7 cellular contexts compared by ENCODE assay signal in the genomic region with DNA sequence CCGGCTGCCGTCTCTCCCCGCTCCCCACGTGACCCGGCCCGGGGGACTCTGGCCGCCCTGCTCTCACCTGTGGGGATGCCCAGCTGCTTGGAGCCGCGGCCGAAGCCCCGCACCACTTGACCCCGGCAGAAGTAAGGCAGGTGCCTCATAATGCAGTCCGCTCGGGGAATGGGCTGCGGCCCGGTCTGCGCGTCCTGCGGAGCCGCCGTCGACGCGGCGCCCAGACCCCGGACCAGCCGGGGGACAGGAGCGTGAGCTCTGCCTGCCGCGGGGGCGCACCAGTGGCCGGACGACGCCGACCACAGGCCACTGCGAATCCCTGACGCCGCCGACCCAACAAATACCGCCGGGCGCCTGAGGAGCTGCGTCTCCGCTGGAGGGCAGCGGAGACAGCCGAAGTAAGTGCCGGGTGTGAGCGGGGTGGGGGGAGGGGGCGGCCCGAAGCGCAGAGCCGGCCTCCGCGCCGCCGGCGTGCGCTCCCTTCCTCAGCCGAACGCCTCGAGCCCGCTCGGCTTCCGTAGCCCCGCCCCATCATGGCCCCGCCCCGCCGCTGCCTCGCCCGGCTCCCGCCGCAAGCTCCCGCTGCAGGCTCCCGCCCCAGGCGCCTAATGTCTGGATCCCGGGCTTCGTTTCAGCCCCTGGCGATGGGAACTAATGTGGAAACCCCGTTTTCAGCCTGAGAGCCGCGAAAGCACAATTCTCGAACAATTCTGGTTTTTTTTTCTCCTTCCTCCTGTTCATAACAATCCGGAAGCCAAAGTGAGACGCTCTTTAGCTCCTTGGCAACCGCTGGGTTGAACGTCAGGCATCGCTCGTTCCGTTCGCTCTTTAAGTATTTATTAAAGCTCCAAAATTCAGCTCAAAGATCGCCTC. TPM values are rescaled to one million over a fixed set of nuclear protein-coding genes. Genes with fewer than 3 reads are reported as not detected.
DNase-seq lines count a peak whose midpoint lies in the region; ATAC-seq, FAIRE-seq and TF ChIP-seq lines count a peak whose summit lies in the region.

Gene RFK (minus strand): TSS at position 404 of the 873 bp plus-strand sequence. CDS start 255 bp downstream, at position 149.

- H3K36me3 Mint-ChIP-seq in T-helper 2 cell treated with Interferon-gamma antibody and Interleukin-4, amounts not matched to agents 5 μg/mL and 100 μg/mL, for 36 hours (ENCODE audit: low read depth) = peaks cover 23% of the 10 kb centered on the region
- no peaks in the 10 kb centered on the region for H3K36me3 Mint-ChIP-seq in astrocyte (ENCODE audit: low read depth, unreplicated experiment)

- H3K27ac ChIP-seq in astrocyte (ENCODE audit: low read depth, low read length) = peak within 1 kb of the TSS; percentile 82

- H3K27ac Mint-ChIP-seq in T-helper 2 cell treated with Interferon-gamma antibody and Interleukin-4, amounts not matched to agents 5 μg/mL and 100 μg/mL, for 36 hours = peak within 1 kb of the TSS; percentile 99
- H3K27ac Mint-ChIP-seq in astrocyte (ENCODE audit: unreplicated experiment) = peak within 1 kb of the TSS; percentile 79

- H3K4me3 ChIP-seq in astrocyte (ENCODE audit: insufficient read depth, low read depth, low read length) = peak within 1 kb of the TSS; percentile 79

- peak within 1 kb of the TSS; percentile 98 for H2AFZ ChIP-seq in astrocyte (ENCODE audit: low read depth, low read length)

- peak; percentile 19 for DNase-seq in NCI-H1436 treated with DMSO at 0.1 percent for 48 hours (lab: John Stamatoyannopoulos, UW)
- DNase-seq in T-helper 2 cell treated with Interferon-gamma antibody and Interleukin-4, amounts not matched to agents 5 μg/mL and 100 μg/mL, for 36 hours (ENCODE audit: low spot score) = peak; percentile 89
- peak; percentile 89 for DNase-seq in astrocyte (ENCODE audit: low read depth)
- DNase-seq in hepatic stellate cell (ENCODE audit: low spot score) = peak; percentile 86
- DNase-seq in retina = peak; percentile 96

- peaks cover 32% of the 10 kb centered on the region for H3K79me2 ChIP-seq in astrocyte (ENCODE audit: insufficient read depth, low read length)

- TF ChIP-seq POLR2A in GM15510 (IDR thresholded peaks at IDR 0.05; ENCODE audit: borderline replicate concordance, extremely low read depth, insufficient read length) = peak; percentile 59

- TF ChIP-seq CTCF in astrocyte (IDR thresholded peaks at IDR 0.05; ENCODE audit: insufficient read depth, low read depth, low read length) = no peak

- peaks cover 8% of the 10 kb centered on the region for H3K4me1 ChIP-seq in astrocyte (ENCODE audit: insufficient read depth, low read length)

- H3K36me3 ChIP-seq in astrocyte (ENCODE audit: insufficient read depth, low read length) = no peaks in the 10 kb centered on the region

- peak; percentile 70 for ATAC-seq in HG02852 (IDR thresholded peaks at IDR 0.05; ENCODE audit: unreplicated experiment)

- H3K9me3 ChIP-seq in astrocyte (ENCODE audit: insufficient read depth, low read depth, low read length) = no peaks in the 10 kb centered on the region

- no peaks in the 10 kb centered on the region for H3K27me3 Mint-ChIP-seq in T-helper 2 cell treated with Interferon-gamma antibody and Interleukin-4, amounts not matched to agents 5 μg/mL and 100 μg/mL, for 36 hours (ENCODE audit: low read depth)
- H3K27me3 Mint-ChIP-seq in astrocyte (ENCODE audit: low read depth, unreplicated experiment) = no peaks in the 10 kb centered on the region

- peaks cover 27% of the 10 kb centered on the region for H3K4me1 Mint-ChIP-seq in T-helper 2 cell treated with Interferon-gamma antibody and Interleukin-4, amounts not matched to agents 5 μg/mL and 100 μg/mL, for 36 hours (ENCODE audit: low read depth)
- H3K4me1 Mint-ChIP-seq in astrocyte (ENCODE audit: low read depth, unreplicated experiment) = peaks cover 3% of the 10 kb centered on the region

- H3K27me3 ChIP-seq in astrocyte (ENCODE audit: insufficient read depth, low read length) = no peaks in the 10 kb centered on the region

- peak within 1 kb of the TSS; percentile 97 for H3K4me2 ChIP-seq in astrocyte (ENCODE audit: low read length)

- H4K20me1 ChIP-seq in astrocyte (ENCODE audit: insufficient read depth, low read length) = no peaks in the 10 kb centered on the region

- peak within 1 kb of the TSS; percentile 99 for H3K4me3 Mint-ChIP-seq in T-helper 2 cell treated with Interferon-gamma antibody and Interleukin-4, amounts not matched to agents 5 μg/mL and 100 μg/mL, for 36 hours
- peak within 1 kb of the TSS; percentile 89 for H3K4me3 Mint-ChIP-seq in astrocyte (ENCODE audit: unreplicated experiment)

- H3K9ac ChIP-seq in astrocyte (ENCODE audit: low read length) = peak within 1 kb of the TSS; percentile 88

- FAIRE-seq in astrocyte (lab: Jason Lieb, UNC) = no peak

- H3K9me3 Mint-ChIP-seq in T-helper 2 cell treated with Interferon-gamma antibody and Interleukin-4, amounts not matched to agents 5 μg/mL and 100 μg/mL, for 36 hours = no peaks in the 10 kb centered on the region
- H3K9me3 Mint-ChIP-seq in astrocyte (ENCODE audit: unreplicated experiment) = no peaks in the 10 kb centered on the region

RNA-seq across cellular contexts. Expression of gene RFK, which starts in this region (rescaled TPM):
- 19.2 and 26.8 TPM in 2 replicates for total RNA-seq in astrocyte

Comparison
In these comparisons a context has a peak if more than half of its experiments do, and no peak if none do; other contexts are left out.
1. Peak in every context shown above with its lines: DNase-seq, ATAC-seq, H3K4me3 ChIP-seq and H3K27ac ChIP-seq.
2. DNase-seq: peak in every context shown above with its lines; median percentile 96 in retina; 89 in T-helper 2 cell treated with Interferon-gamma antibody and Interleukin-4, amounts not matched to agents 5 μg/mL and 100 μg/mL, for 36 hours; 89 in astrocyte; 86 in hepatic stellate cell; 19 in NCI-H1436 treated with DMSO at 0.1 percent for 48 hours.